Comparison of ENCODE assay signal across 24 cellular contexts in the genomic region with DNA sequence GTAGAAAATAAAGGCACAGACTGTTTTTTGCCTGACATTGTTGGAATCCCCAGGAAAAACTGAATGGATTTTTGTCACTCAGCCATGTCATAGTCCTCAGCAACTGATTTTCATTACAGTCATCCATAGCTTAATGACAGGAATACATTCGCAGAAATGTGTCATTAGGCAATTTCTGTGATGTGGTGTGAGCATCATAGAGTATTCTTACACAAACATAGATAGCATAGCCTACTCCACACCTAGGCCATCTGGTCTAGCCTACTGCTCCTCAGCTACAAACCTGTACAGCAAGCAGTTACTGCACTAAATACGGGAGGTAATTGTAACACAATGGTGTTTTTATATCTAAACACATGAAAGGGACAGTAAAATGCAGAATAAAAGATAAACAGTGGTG.
"Had no signal": no experiment of that assay in that cellular context is flagged by ENCODE, and none has a peak within 500 bp of the region (broad histone marks: within the 10 kb centered on the region; RNA-seq: fewer than 3 reads in every experiment).

No MANE protein-coding gene starts in this region.

- H3K27ac Mint-ChIP-seq: activated CD4-positive, alpha-beta T cell treated with anti-CD3 and anti-CD28 coated beads, Interleukin-2, amount 10 ng/mL, durations not matched to agents 7 days and 5 days; activated CD8-positive, alpha-beta T cell treated with anti-CD3 and anti-CD28 coated beads for 36 hours; activated naive CD4-positive, alpha-beta T cell treated with anti-CD3 and anti-CD28 coated beads, Interleukin-2, amount 50 U/mL, for 24 hours; activated T-helper 1 cell treated with anti-CD3 and anti-CD28 coated beads, Interleukin-12 subunit alpha, Interleukin-12 subunit beta, Interleukin-2, Interleukin-4 antibody, amounts not matched to agents 30 ng/mL and 10 ng/mL and 1 ng/mL, durations not matched to agents 14 hours and 24 hours and 36 hours; naive B cell; stimulated activated naive B cell treated with anti-CD40 and anti-IgM and Interleukin-4, amounts not matched to agents 10 μg/mL and 1 μg/mL and 100 μg/mL, for 72 hours; type B pancreatic cell had no signal

- H3K27ac ChIP-seq: gastroesophageal sphincter, testis, vagina, VCaP had no signal

- H3K4me1 ChIP-seq: gastroesophageal sphincter, testis, vagina had no signal

- ATAC-seq: activated CD4-positive, CD25-positive, alpha-beta regulatory T cell treated with anti-CD3 and anti-CD28 coated beads, Interleukin-2, amount 50 U/mL, for 24 hours; activated CD8-positive, alpha-beta T cell treated with anti-CD3 and anti-CD28 coated beads for 36 hours; esophagus mucosa; gastroesophageal sphincter; sciatic nerve; stimulated activated naive B cell treated with anti-CD40 and anti-IgM and Interleukin-4, amounts not matched to agents 10 μg/mL and 1 μg/mL and 100 μg/mL, for 72 hours had no signal

- H3K27me3 ChIP-seq: gastroesophageal sphincter, testis, vagina had no signal

- H3K36me3 Mint-ChIP-seq: stimulated activated naive B cell treated with anti-CD40 and anti-IgM and Interleukin-4, amounts not matched to agents 10 μg/mL and 1 μg/mL and 100 μg/mL, for 72 hours; type B pancreatic cell had no signal

- DNase-seq: activated CD4-positive, alpha-beta T cell treated with anti-CD3 and anti-CD28 coated beads, Interleukin-2, amount 10 ng/mL, durations not matched to agents 7 days and 5 days; activated CD8-positive, alpha-beta T cell treated with anti-CD3 and anti-CD28 coated beads for 36 hours; activated gamma-delta T cell; anterior cingulate cortex; central memory CD4-positive, alpha-beta T cell; effector memory CD4-positive, alpha-beta T cell; head of caudate nucleus; hypothalamus; mesendoderm; naive B cell; stimulated activated CD4-positive, alpha-beta T cell treated with anti-CD3 and anti-CD28 coated beads, Interleukin-2, amount 100 ng/mL, for 48 hours; stimulated activated CD8-positive, alpha-beta memory T cell treated with anti-CD3 and anti-CD28 coated beads, Interleukin-4, amount 100 ng/mL, for 48 hours; stimulated activated naive B cell treated with anti-CD40 and anti-IgM and Interleukin-4, amounts not matched to agents 10 μg/mL and 1 μg/mL and 100 μg/mL, for 72 hours; testis had no signal

- H3K36me3 ChIP-seq: gastroesophageal sphincter, vagina had no signal

- H3K27me3 Mint-ChIP-seq: activated CD4-positive, alpha-beta T cell treated with anti-CD3 and anti-CD28 coated beads, Interleukin-2, amount 10 ng/mL, durations not matched to agents 7 days and 5 days; activated CD8-positive, alpha-beta T cell treated with anti-CD3 and anti-CD28 coated beads for 36 hours; naive B cell; stimulated activated naive B cell treated with anti-CD40 and anti-IgM and Interleukin-4, amounts not matched to agents 10 μg/mL and 1 μg/mL and 100 μg/mL, for 72 hours had no signal

- H3K4me3 ChIP-seq: gastroesophageal sphincter, testis, vagina had no signal

- H3K9me3 Mint-ChIP-seq: activated CD8-positive, alpha-beta T cell treated with anti-CD3 and anti-CD28 coated beads for 36 hours; activated T-helper 1 cell treated with anti-CD3 and anti-CD28 coated beads, Interleukin-12 subunit alpha, Interleukin-12 subunit beta, Interleukin-2, Interleukin-4 antibody, amounts not matched to agents 30 ng/mL and 10 ng/mL and 1 ng/mL, durations not matched to agents 14 hours and 24 hours and 36 hours; neural crest cell had no signal

- H3K9me3 ChIP-seq: gastroesophageal sphincter, testis, vagina had no signal

- H3K4me3 Mint-ChIP-seq: activated CD4-positive, alpha-beta T cell treated with anti-CD3 and anti-CD28 coated beads, Interleukin-2, amount 10 ng/mL, durations not matched to agents 7 days and 5 days; activated CD8-positive, alpha-beta T cell treated with anti-CD3 and anti-CD28 coated beads for 36 hours; activated naive CD4-positive, alpha-beta T cell treated with anti-CD3 and anti-CD28 coated beads, Interleukin-2, amount 50 U/mL, for 24 hours; activated T-helper 1 cell treated with anti-CD3 and anti-CD28 coated beads, Interleukin-12 subunit alpha, Interleukin-12 subunit beta, Interleukin-2, Interleukin-4 antibody, amounts not matched to agents 30 ng/mL and 10 ng/mL and 1 ng/mL, durations not matched to agents 14 hours and 24 hours and 36 hours; naive B cell; neural crest cell; stimulated activated naive B cell treated with anti-CD40 and anti-IgM and Interleukin-4, amounts not matched to agents 10 μg/mL and 1 μg/mL and 100 μg/mL, for 72 hours; type B pancreatic cell had no signal

- H3K4me1 Mint-ChIP-seq: activated CD4-positive, alpha-beta T cell treated with anti-CD3 and anti-CD28 coated beads, Interleukin-2, amount 10 ng/mL, durations not matched to agents 7 days and 5 days; activated naive CD4-positive, alpha-beta T cell treated with anti-CD3 and anti-CD28 coated beads, Interleukin-2, amount 50 U/mL, for 24 hours; naive B cell; neural crest cell; stimulated activated naive B cell treated with anti-CD40 and anti-IgM and Interleukin-4, amounts not matched to agents 10 μg/mL and 1 μg/mL and 100 μg/mL, for 72 hours had no signal
